21 cellular contexts compared by ENCODE assay signal in genomic region chr12:109482894-109483293, GRCh38. TPM values are rescaled to one million over a fixed set of nuclear protein-coding genes. Genes with fewer than 3 reads are reported as not detected.
DNase-seq lines count a peak whose midpoint lies in the region; ATAC-seq, FAIRE-seq and TF ChIP-seq lines count a peak whose summit lies in the region.
"Had no signal": no experiment of that assay in that cellular context is flagged by ENCODE, and none has a peak within 500 bp of the region (broad histone marks: within the 10 kb centered on the region; RNA-seq: fewer than 3 reads in every experiment).

No MANE protein-coding gene starts in this region.

- intact Hi-C loops in HepG2 (cut with micrococcal nuclease; ENCODE audit: unreplicated experiment): no loop called here
- intact Hi-C loops in right lobe of liver (cut with DNase I): no loop called here
- intact Hi-C loops in K562 (cut with micrococcal nuclease): no loop called here

- H4K20me1 ChIP-seq in HepG2 (ENCODE audit: insufficient read depth, low read length) (no peaks in the 10 kb centered on the region), K562 (replicated peaks; ENCODE audit: control insufficient read depth, insufficient read depth, low read length) (no peaks in the 10 kb centered on the region)

- TF ChIP-seq POLR2A in HepG2 (IDR thresholded peaks at IDR 0.05; ENCODE audit: insufficient read depth in 1 of 2, low read depth in 2 of 2, low read length in 2 of 2): no peak
- no peak for TF ChIP-seq POLR2A in right lobe of liver (IDR thresholded peaks at IDR 0.05)
- no peak for TF ChIP-seq POLR2A in K562 (conservative IDR thresholded peaks at IDR 0.05)

- H3K4me1 ChIP-seq in HepG2 (ENCODE audit: insufficient read depth, low read length): peaks cover 25% of the 10 kb centered on the region
- H3K4me1 ChIP-seq in right lobe of liver: peaks cover 0 to 14% (median 5%) of the 10 kb centered on the region in 4 donors
- peaks cover 3 to 4% of the 10 kb centered on the region in 2 experiments; a peak in 1 of 5 replicates for H3K4me1 ChIP-seq in K562 (replicated peaks in 1 of 2; ENCODE audit: control insufficient read depth in 2 of 2, insufficient read depth in 2 of 2, low read length in 2 of 2)
- H3K4me1 ChIP-seq: BE2C had no signal

- H3K9ac ChIP-seq in HepG2 (ENCODE audit: insufficient read depth, low read depth, low read length) (no peak overlapping the region), K562 (ENCODE audit: insufficient read depth in 1 of 2, low read depth in 2 of 2, low read length in 2 of 2) (no peak overlapping the region)

- H3K4me2 ChIP-seq in HepG2 (ENCODE audit: low read depth, low read length): no peak overlapping the region
- no peak overlapping the region for H3K4me2 ChIP-seq in K562 (ENCODE audit: insufficient read depth, low read length)

- no peaks in the 10 kb centered on the region for H3K9me1 ChIP-seq in K562 (ENCODE audit: control insufficient read depth, insufficient read depth, low read length)

- H3K9me3 ChIP-seq in HepG2 (ENCODE audit: low read length) (no peaks in the 10 kb centered on the region), right lobe of liver (no peaks in the 10 kb centered on the region), K562 (replicated peaks; ENCODE audit: control insufficient read depth, insufficient read depth, low read depth, low read length) (no peaks in the 10 kb centered on the region)
- H3K9me3 ChIP-seq: BE2C, Caco-2 had no signal

- H3K79me2 ChIP-seq in HepG2 (ENCODE audit: insufficient read depth, low read length): peaks cover 11% of the 10 kb centered on the region
- H3K79me2 ChIP-seq in K562 (ENCODE audit: control insufficient read depth, insufficient read depth, low read length): peaks cover 13% of the 10 kb centered on the region

- TF ChIP-seq RAD21 in HepG2 (CRISPR knock-in tag; IDR thresholded peaks at IDR 0.05) (no peak), K562 (CRISPR knock-in tag; conservative IDR thresholded peaks at IDR 0.05 in 1 of 2, IDR thresholded peaks at IDR 0.05 in 1 of 2) (no peak)

- H3K27ac ChIP-seq in HepG2 (ENCODE audit: extremely low read length, insufficient read depth, low read length) (no peak overlapping the region), right lobe of liver (no peak overlapping the region), K562 (ENCODE audit: extremely low read depth, low read depth, low read length) (no peak overlapping the region)
- H3K27ac ChIP-seq: HL-60 had no signal

- in situ Hi-C loops in HepG2 (cut with HindIII; ENCODE audit: extremely low pct_ligation_motif_present, low pct_unique_long_range_greater_than_20kb): no loop called here
- in situ Hi-C loops in K562 (cut with MboI): no loop called here

- TF ChIP-seq EP300 in HepG2 (IDR thresholded peaks at IDR 0.05; ENCODE audit: low read depth in 2 of 2, low read length in 2 of 2) (no peak), HepG2 (CRISPR knock-in tag; IDR thresholded peaks at IDR 0.05; ENCODE audit: borderline replicate concordance) (no peak), K562 (IDR thresholded peaks at IDR 0.05; ENCODE audit: low read length) (no peak)

- H3K4me3 ChIP-seq in HepG2 (replicated peaks in 1 of 3; ENCODE audit: insufficient read depth in 1 of 3, low read depth in 2 of 3, low read length in 3 of 3) (no peak overlapping the region), right lobe of liver (no peak overlapping the region), LNCaP clone FGC (ENCODE audit: low read depth, low read length) (no peak overlapping the region), K562 (no peak overlapping the region)

- no peak for ATAC-seq in HepG2
- no peak for ATAC-seq in right lobe of liver
- ATAC-seq in K562: no peak
- ATAC-seq: HCT116 had no signal

- POLR2A ChIA-PET in HepG2 (lab: Yijun Ruan, JAX): interaction anchor here (0.6 kb wide), 1 partner anchor 391 kb away, joined by 5 read pairs; no protein-coding TSS in a partner anchor
- POLR2A ChIA-PET in K562 (lab: Yijun Ruan, JAX): interaction anchor here (1.0 kb wide), 1 partner anchor 20 kb away, joined by 3 read pairs; no protein-coding TSS in a partner anchor

- no peak for DNase-seq in HepG2 (ENCODE audit: low spot score)
- DNase-seq in right lobe of liver: no peak
- peak; percentile 13 for DNase-seq in LNCaP clone FGC (ENCODE audit: low read depth)
- DNase-seq in NCI-H748 (lab: John Stamatoyannopoulos, UW; ENCODE audit: unreplicated experiment): peak; percentile 56
- no peak for DNase-seq in K562 (ENCODE audit: extremely low read depth in 1 of 4, low spot score in 3 of 4)
- no peak for DNase-seq in CD1c-positive myeloid dendritic cell (ENCODE audit: extremely low spot score)
- no peak for DNase-seq in NCI-H146 (lab: John Stamatoyannopoulos, UW)
- no peak for DNase-seq in NOMO-1 treated with dmso at 0.1 percent for 144 hours (lab: John Stamatoyannopoulos, UW; ENCODE audit: unreplicated experiment)
- DNase-seq: ACHN; BE2C; C1 segment of cervical spinal cord; Caco-2; CD4-positive, alpha-beta T cell; DMS79 treated with DMSO at 0.1 percent for 48 hours; GF-D8; GOT3; H7; HFFc6 had no signal

- FAIRE-seq in HepG2 (lab: Jason Lieb, UNC): no peak
- FAIRE-seq in K562 (lab: Jason Lieb, UNC): no peak
- FAIRE-seq: D721Med had no signal

- H3K27me3 ChIP-seq in HepG2 (ENCODE audit: control insufficient read depth in 1 of 2, insufficient read depth in 2 of 2, low read length in 2 of 2): no peaks in the 10 kb centered on the region; a peak in 1 of 5 replicates
- no peaks in the 10 kb centered on the region for H3K27me3 ChIP-seq in right lobe of liver
- no peaks in the 10 kb centered on the region for H3K27me3 ChIP-seq in K562 (ENCODE audit: control insufficient read depth in 2 of 2, insufficient read depth in 2 of 2, low read length in 2 of 2)
- H3K27me3 ChIP-seq: BE2C had no signal

- WGBS in HepG2 (ENCODE audit: low lambda C conversion rate): 47% methylated on average over 2 of the region's 2 CpGs
- 51% methylated on average over 2 of the region's 2 CpGs for WGBS in right lobe of liver (ENCODE audit: insufficient coverage, low coverage, low lambda C conversion rate, missing lambda C conversion rate)
- WGBS in K562 (ENCODE audit: insufficient coverage, low coverage, missing lambda C conversion rate): 50% methylated on average over 2 of the region's 2 CpGs

- no peak for TF ChIP-seq CTCF in HepG2 (CRISPR knock-in tag; IDR thresholded peaks at IDR 0.05)
- no peak for TF ChIP-seq CTCF in right lobe of liver (IDR thresholded peaks at IDR 0.05)
- no peak for TF ChIP-seq CTCF in LNCaP clone FGC (IDR thresholded peaks at IDR 0.05; ENCODE audit: control insufficient read depth, extremely low read depth, insufficient read depth)
- TF ChIP-seq CTCF in K562 (IDR thresholded peaks at IDR 0.05 in 2 of 3, conservative IDR thresholded peaks at IDR 0.05 in 1 of 3; ENCODE audit: insufficient read depth in 2 of 3, low read depth in 1 of 3, low read length in 3 of 3): no peak

- BruUV-seq in HepG2 (replicated peaks; lab: Mats Ljungman, UMichigan): no TSS peak
- BruUV-seq in K562 (replicated peaks; lab: Mats Ljungman, UMichigan): no TSS peak

- H2AFZ ChIP-seq in HepG2 (ENCODE audit: low read length): no peak overlapping the region
- no peak overlapping the region for H2AFZ ChIP-seq in K562 (ENCODE audit: low read depth, low read length)

- CTCF ChIA-PET in HepG2 (lab: Yijun Ruan, JAX; ENCODE audit: low intra/inter-chr PET ratio, low total read pairs): no interaction called here
- CTCF ChIA-PET in K562 (lab: Yijun Ruan, JAX; ENCODE audit: low intra/inter-chr PET ratio): no interaction called here

- H3K36me3 ChIP-seq in HepG2 (replicated peaks in 1 of 2; ENCODE audit: control insufficient read depth in 1 of 2, insufficient read depth in 2 of 2, low read length in 2 of 2) (peaks cover 16 to 47% of the 10 kb centered on the region in 2 experiments), right lobe of liver (peaks cover 0 to 45% (median 29%) of the 10 kb centered on the region in 4 donors), K562 (ENCODE audit: control insufficient read depth, insufficient read depth, low read length) (peaks cover 44% of the 10 kb centered on the region)

RNA-seq across cellular contexts. Expression of gene UBE3B, which starts 5.5 kb away (rescaled TPM):
- total RNA-seq in HepG2 (2016; rRNA removed; fragmentation: Illumina TruSeq; extraction: Trizol) (25.3 and 31.5 TPM in 2 replicates), right lobe of liver (10 to 100 TPM; 15.3 to 31.8 (median 22.5) TPM), K562 (2014; rRNA removed) (16.2 and 19.8 TPM in 2 replicates), K562 (2014; rRNA removed; fragmentation: Illumina TruSeq; extraction: Trizol) (12.2 and 13.8 TPM in 2 replicates), K562 (2015; rRNA removed; fragmentation: Illumina TruSeq; extraction: Trizol) (11.5 and 11.6 TPM in 2 replicates), K562 (2021) (18.7 and 21.8 TPM in 2 replicates)
- 30.2 and 32.0 TPM in 2 replicates for total RNA-seq in HepG2 (2016; cell fraction: cytosol; rRNA removed; fragmentation: Illumina TruSeq; extraction: Trizol; ENCODE audit: low read depth)
- 26.5 and 33.2 TPM in 2 replicates for total RNA-seq in HepG2 (2016; cell fraction: insoluble cytoplasmic fraction; rRNA removed; fragmentation: Illumina TruSeq; extraction: Trizol)
- 41.9 and 47.4 TPM in 2 replicates for total RNA-seq in HepG2 (2016; cell fraction: membrane; rRNA removed; fragmentation: Illumina TruSeq; extraction: Trizol)
- 27.6 and 29.3 TPM in 2 replicates for total RNA-seq in HepG2 (2016; cell fraction: nucleus; rRNA removed; fragmentation: Illumina TruSeq; extraction: Trizol)
- polyA plus RNA-seq in HepG2 (2011; rRNA removed) (22.7 and 26.0 TPM in 2 replicates), K562 (2011; rRNA removed) (23.6 and 28.5 TPM in 2 replicates), K562 (2014; fragmentation: Illumina TruSeq; extraction: Trizol) (14.8 and 17.1 TPM in 2 replicates), K562 (2014; fragmentation: Nextera tagmentation; extraction: Ambion mirVana) (1 to 10 TPM; 7.6 to 8.1 TPM), K562 (2014; rRNA removed) (15.5 and 22.1 TPM in 2 replicates)
- polyA plus RNA-seq in HepG2 (2011; cell fraction: cytosol; rRNA removed): 14.5 and 17.1 TPM in 2 replicates
- polyA plus RNA-seq in HepG2 (2011; cell fraction: nucleus; rRNA removed): 61.8 and 62.4 TPM in 2 replicates
- 11.8 and 14.4 TPM in 2 replicates for polyA plus RNA-seq in HepG2 (2012)
- 26.4 and 35.0 TPM in 2 replicates for polyA plus RNA-seq in HepG2 (2016; cell fraction: cytosol; fragmentation: Illumina TruSeq; extraction: Trizol; ENCODE audit: low read depth)
- polyA plus RNA-seq in HepG2 (2016; cell fraction: insoluble cytoplasmic fraction; fragmentation: Illumina TruSeq; extraction: Trizol; ENCODE audit: low read depth): 22.0 and 25.4 TPM in 2 replicates
- 28.4 and 35.1 TPM in 2 replicates for polyA plus RNA-seq in HepG2 (2016; cell fraction: membrane; fragmentation: Illumina TruSeq; extraction: Trizol; ENCODE audit: low read depth)
- polyA plus RNA-seq in HepG2 (2016; cell fraction: nucleus; fragmentation: Illumina TruSeq; extraction: Trizol; ENCODE audit: insufficient read depth, low read depth): 28.2 and 30.2 TPM in 2 replicates
- 27.1 and 49.0 TPM in 2 replicates for polyA minus RNA-seq in HepG2 (2011; rRNA and poly(A)+ RNA removed; ENCODE audit: low replicate concordance)
- polyA minus RNA-seq in HepG2 (2011; cell fraction: cytosol; rRNA and poly(A)+ RNA removed): 13.7 and 15.7 TPM in 2 replicates
- polyA minus RNA-seq in HepG2 (2011; cell fraction: nucleus; rRNA and poly(A)+ RNA removed): 55.0 and 69.5 TPM in 2 replicates
- 126 and 128 TPM in 2 replicates for total RNA-seq in K562 (2011; cell fraction: chromatin; rRNA removed; ENCODE audit: low replicate concordance)
- 54.6 and 61.0 TPM in 2 replicates for total RNA-seq in K562 (2011; cell fraction: nucleolus; rRNA removed)
- total RNA-seq in K562 (2011; cell fraction: nucleoplasm; rRNA removed): 70.8 and 93.3 TPM in 2 replicates
- 11.8 and 17.3 TPM in 2 replicates for polyA plus RNA-seq in K562 (2011; cell fraction: cytosol; rRNA removed)
- 102 and 103 TPM in 2 replicates for polyA plus RNA-seq in K562 (2011; cell fraction: nucleus; rRNA removed)
- polyA plus RNA-seq in K562 (2012): 13.6 and 18.2 TPM in 2 replicates
- polyA minus RNA-seq in K562 (2011; rRNA and poly(A)+ RNA removed): 49.4 and 50.7 TPM in 2 replicates
- polyA minus RNA-seq in K562 (2011; cell fraction: cytosol; rRNA and poly(A)+ RNA removed): 18.0 and 22.2 TPM in 2 replicates
- polyA minus RNA-seq in K562 (2011; cell fraction: nucleus; rRNA and poly(A)+ RNA removed): 56.4 and 98.5 TPM in 2 replicates

RNA-seq across cellular contexts. Expression of gene KCTD10, which starts 5.8 kb away (rescaled TPM):
- 6.9 and 12.5 TPM in 2 replicates for total RNA-seq in HepG2 (2016; rRNA removed; fragmentation: Illumina TruSeq; extraction: Trizol)
- total RNA-seq in HepG2 (2016; cell fraction: cytosol; rRNA removed; fragmentation: Illumina TruSeq; extraction: Trizol; ENCODE audit: low read depth): 2.1 and 3.7 TPM in 2 replicates
- 6.4 and 9.2 TPM in 2 replicates for total RNA-seq in HepG2 (2016; cell fraction: insoluble cytoplasmic fraction; rRNA removed; fragmentation: Illumina TruSeq; extraction: Trizol)
- total RNA-seq in HepG2 (2016; cell fraction: membrane; rRNA removed; fragmentation: Illumina TruSeq; extraction: Trizol): 5.5 and 5.7 TPM in 2 replicates
- total RNA-seq in HepG2 (2016; cell fraction: nucleus; rRNA removed; fragmentation: Illumina TruSeq; extraction: Trizol): 11.5 and 12.2 TPM in 2 replicates
- 25.4 and 30.2 TPM in 2 replicates for polyA plus RNA-seq in HepG2 (2011; rRNA removed)
- 21.1 and 22.0 TPM in 2 replicates for polyA plus RNA-seq in HepG2 (2011; cell fraction: cytosol; rRNA removed)
- polyA plus RNA-seq in HepG2 (2011; cell fraction: nucleus; rRNA removed): 28.4 and 32.1 TPM in 2 replicates
- polyA plus RNA-seq in HepG2 (2012): 11.1 TPM in 2 replicates
- polyA plus RNA-seq in HepG2 (2016; cell fraction: cytosol; fragmentation: Illumina TruSeq; extraction: Trizol; ENCODE audit: low read depth): 1.4 and 1.7 TPM in 2 replicates
- polyA plus RNA-seq in HepG2 (2016; cell fraction: insoluble cytoplasmic fraction; fragmentation: Illumina TruSeq; extraction: Trizol; ENCODE audit: low read depth): 21.4 and 22.8 TPM in 2 replicates
- 4.0 and 4.6 TPM in 2 replicates for polyA plus RNA-seq in HepG2 (2016; cell fraction: membrane; fragmentation: Illumina TruSeq; extraction: Trizol; ENCODE audit: low read depth)
- polyA plus RNA-seq in HepG2 (2016; cell fraction: nucleus; fragmentation: Illumina TruSeq; extraction: Trizol; ENCODE audit: insufficient read depth, low read depth): 18.0 and 18.6 TPM in 2 replicates
- 96.2 and 112 TPM in 2 replicates for polyA minus RNA-seq in HepG2 (2011; rRNA and poly(A)+ RNA removed; ENCODE audit: low replicate concordance)
- 15.2 and 22.8 TPM in 2 replicates for polyA minus RNA-seq in HepG2 (2011; cell fraction: cytosol; rRNA and poly(A)+ RNA removed)
- polyA minus RNA-seq in HepG2 (2011; cell fraction: nucleus; rRNA and poly(A)+ RNA removed): 33.0 and 56.2 TPM in 2 replicates
- 10 to 100 TPM in 4 of 6 experiments, 1 to 10 TPM in 2; 5.8 to 20.2 (median 11.6) TPM for total RNA-seq in right lobe of liver
- 70.7 and 115 TPM in 2 replicates for total RNA-seq in K562 (2011; cell fraction: chromatin; rRNA removed; ENCODE audit: low replicate concordance)
- 74.2 and 80.5 TPM in 2 replicates for total RNA-seq in K562 (2011; cell fraction: nucleolus; rRNA removed)
- total RNA-seq in K562 (2011; cell fraction: nucleoplasm; rRNA removed): 83.2 and 88.9 TPM in 2 replicates
- total RNA-seq in K562 (2014; rRNA removed): 10.1 and 22.7 TPM in 2 replicates
- total RNA-seq in K562 (2014; rRNA removed; fragmentation: Illumina TruSeq; extraction: Trizol): 13.3 and 16.7 TPM in 2 replicates
- 14.9 and 15.7 TPM in 2 replicates for total RNA-seq in K562 (2015; rRNA removed; fragmentation: Illumina TruSeq; extraction: Trizol)
- 20.4 and 24.1 TPM in 2 replicates for total RNA-seq in K562 (2021)
- polyA plus RNA-seq in K562 (2011; rRNA removed): 37.5 and 40.7 TPM in 2 replicates
- 38.5 and 40.1 TPM in 2 replicates for polyA plus RNA-seq in K562 (2011; cell fraction: cytosol; rRNA removed)
- 56.0 and 66.5 TPM in 2 replicates for polyA plus RNA-seq in K562 (2011; cell fraction: nucleus; rRNA removed)
- polyA plus RNA-seq in K562 (2012): 15.0 and 18.6 TPM in 2 replicates
- polyA plus RNA-seq in K562 (2014; fragmentation: Illumina TruSeq; extraction: Trizol): 19.2 and 25.9 TPM in 2 replicates
- 10 to 100 TPM in 1 of 2 experiments, 1 to 10 TPM in 1; 1.9 to 12.3 TPM for polyA plus RNA-seq in K562 (2014; fragmentation: Nextera tagmentation; extraction: Ambion mirVana)
- 19.1 and 21.8 TPM in 2 replicates for polyA plus RNA-seq in K562 (2014; rRNA removed)
- 63.9 and 66.3 TPM in 2 replicates for polyA minus RNA-seq in K562 (2011; rRNA and poly(A)+ RNA removed)
- polyA minus RNA-seq in K562 (2011; cell fraction: cytosol; rRNA and poly(A)+ RNA removed): 26.6 and 27.7 TPM in 2 replicates
- polyA minus RNA-seq in K562 (2011; cell fraction: nucleus; rRNA and poly(A)+ RNA removed): 54.7 and 75.9 TPM in 2 replicates

Comparison
In these comparisons a context has a peak if more than half of its experiments do, and no peak if none do; other contexts are left out.
1. DNase-seq: peak in LNCaP clone FGC (single experiment) and NCI-H748 (single experiment); none in HepG2 (single experiment), right lobe of liver (0 of 3), K562 (0 of 4), CD1c-positive myeloid dendritic cell (single experiment), NCI-H146 (single experiment) and NOMO-1 treated with dmso at 0.1 percent for 144 hours (single experiment).
2. Of the 241 proteins assayed by ChIP-seq in both HepG2 and K562: peak only in HepG2: MAFF and MAFK; only in K562: none; in both: none; in neither: 239.